Comparison of ENCODE assay signal across 8 cellular contexts in genomic region chr3:118817748-118818165, GRCh38.
DNase-seq lines count a peak whose midpoint lies in the region; ATAC-seq, FAIRE-seq and TF ChIP-seq lines count a peak whose summit lies in the region.

No MANE protein-coding gene starts in this region.

- H3K27me3 Mint-ChIP-seq in activated naive CD4-positive, alpha-beta T cell treated with anti-CD3 and anti-CD28 coated beads, Interleukin-2, amount 10 ng/mL, durations not matched to agents 7 days and 5 days = no peaks in the 10 kb centered on the region

- no peaks in the 10 kb centered on the region for H3K9me3 Mint-ChIP-seq in activated naive CD4-positive, alpha-beta T cell treated with anti-CD3 and anti-CD28 coated beads, Interleukin-2, amount 10 ng/mL, durations not matched to agents 7 days and 5 days

- DNase-seq in HK-2 (ENCODE audit: unreplicated experiment) (peak; percentile 16), NCI-H748 (lab: John Stamatoyannopoulos, UW; ENCODE audit: unreplicated experiment) (peak; percentile 64), left cardiac atrium (peak; percentile 23), gastrocnemius medialis (no peak)
- peak; percentile 54 for DNase-seq in activated naive CD4-positive, alpha-beta T cell treated with anti-CD3 and anti-CD28 coated beads, Interleukin-2, amount 10 ng/mL, durations not matched to agents 7 days and 5 days

- no peaks in the 10 kb centered on the region for H3K9me3 ChIP-seq in gastrocnemius medialis

- intact Hi-C loops in left cardiac atrium (cut with DNase I) (loop anchor here in 1 of 2 donors (10.0 kb wide), 1 partner anchor 1803 kb away; no protein-coding TSS in a partner anchor), gastrocnemius medialis (cut with DNase I; ENCODE audit: low total_unique reads) (no loop called here)

- H3K36me3 Mint-ChIP-seq in activated naive CD4-positive, alpha-beta T cell treated with anti-CD3 and anti-CD28 coated beads, Interleukin-2, amount 10 ng/mL, durations not matched to agents 7 days and 5 days = no peaks in the 10 kb centered on the region

- ATAC-seq in GM21423 (IDR thresholded peaks at IDR 0.05; ENCODE audit: unreplicated experiment) = peak; percentile 85
- peak; percentile 47 to 50 for ATAC-seq in left cardiac atrium
- peak in 1 of 2 donors; percentile 39 for ATAC-seq in gastrocnemius medialis
- no peak for ATAC-seq in HG02970 (IDR thresholded peaks at IDR 0.05; ENCODE audit: low FRiP score, unreplicated experiment)

- H3K4me1 ChIP-seq in gastrocnemius medialis = no peaks in the 10 kb centered on the region

- no peak overlapping the region for H3K27ac Mint-ChIP-seq in activated naive CD4-positive, alpha-beta T cell treated with anti-CD3 and anti-CD28 coated beads, Interleukin-2, amount 10 ng/mL, durations not matched to agents 7 days and 5 days

- H3K4me3 ChIP-seq in gastrocnemius medialis = no peak overlapping the region

- H3K27me3 ChIP-seq in gastrocnemius medialis = no peaks in the 10 kb centered on the region

- no peaks in the 10 kb centered on the region for H3K4me1 Mint-ChIP-seq in activated naive CD4-positive, alpha-beta T cell treated with anti-CD3 and anti-CD28 coated beads, Interleukin-2, amount 10 ng/mL, durations not matched to agents 7 days and 5 days

- H3K4me3 Mint-ChIP-seq in activated naive CD4-positive, alpha-beta T cell treated with anti-CD3 and anti-CD28 coated beads, Interleukin-2, amount 10 ng/mL, durations not matched to agents 7 days and 5 days = no peak overlapping the region

- in situ Hi-C loops in gastrocnemius medialis (cut with MboI; ENCODE audit: low sequenced_read_pairs in 4 of 4) = no loop called here

- peak; percentile 85 for FAIRE-seq in G401.6 (lab: Jason Lieb, UNC)

- no peaks in the 10 kb centered on the region for H3K36me3 ChIP-seq in gastrocnemius medialis

- TF ChIP-seq CTCF in gastrocnemius medialis (IDR thresholded peaks at IDR 0.05 in 4 of 5, conservative IDR thresholded peaks at IDR 0.05 in 1 of 5) = peak; percentile 28 to 67 (median 39)

- no peak overlapping the region for H3K27ac ChIP-seq in gastrocnemius medialis

- CTCF ChIA-PET in activated naive CD4-positive, alpha-beta T cell treated with anti-CD3 and anti-CD28 coated beads, Interleukin-2, amount 10 ng/mL, durations not matched to agents 7 days and 5 days (lab: Charles Lee) = no interaction called here

- TF ChIP-seq POLR2A in gastrocnemius medialis (IDR thresholded peaks at IDR 0.05) = no peak

Comparison
In these comparisons a context has a peak if more than half of its experiments do, and no peak if none do; other contexts are left out.
1. DNase-seq: peak in HK-2 (single experiment), NCI-H748 (single experiment), activated naive CD4-positive, alpha-beta T cell treated with anti-CD3 and anti-CD28 coated beads, Interleukin-2, amount 10 ng/mL, durations not matched to agents 7 days and 5 days (single experiment) and left cardiac atrium (single experiment); none in gastrocnemius medialis (0 of 2).